Comparison of ENCODE assay signal across 1 cellular context in the genomic region with DNA sequence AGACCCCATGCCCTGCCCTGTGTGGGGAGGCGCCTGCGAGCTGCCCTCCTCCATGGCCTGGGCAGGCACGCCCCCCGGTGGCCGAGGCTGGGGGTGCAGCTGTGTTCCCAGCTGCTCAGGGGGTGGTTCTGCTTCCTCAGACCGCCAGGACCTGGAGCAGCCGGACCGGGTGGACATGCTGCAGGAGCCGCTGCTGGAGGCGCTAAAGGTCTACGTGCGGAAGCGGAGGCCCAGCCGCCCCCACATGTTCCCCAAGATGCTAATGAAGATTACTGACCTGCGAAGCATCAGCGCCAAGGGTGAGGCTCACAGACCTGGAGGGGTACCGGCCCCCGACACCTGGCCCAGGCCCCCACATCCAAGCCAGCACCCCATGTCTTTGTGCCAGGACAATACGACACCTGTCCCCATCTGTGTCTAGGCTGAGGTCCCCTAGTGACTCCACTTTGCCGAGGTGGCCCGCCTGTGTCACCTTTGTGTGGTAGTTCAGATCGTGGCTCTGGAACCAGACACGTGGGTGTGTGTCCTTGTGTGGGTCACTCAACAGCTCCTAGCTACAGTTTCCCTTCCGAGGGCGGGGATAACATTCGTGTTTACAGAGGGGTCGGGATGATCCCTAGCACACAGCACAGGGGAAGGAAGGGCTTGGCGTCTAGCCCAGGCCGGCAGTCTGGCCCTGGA.
TF ChIP-seq lines count a peak whose summit lies in the region.

No MANE protein-coding gene starts in this region.

TF ChIP-seq in HepG2, 621 proteins besides CTCF, POLR2A, EP300 and RAD21 (continued from another document and continues in another):
- TF ChIP-seq CBX2 (IDR thresholded peaks at IDR 0.05; ENCODE audit: low read depth, low read length) (no peak), CBX2 (CRISPR knock-in tag; IDR thresholded peaks at IDR 0.05; ENCODE audit: low read depth) (no peak), PRMT3 (CRISPR knock-in tag; IDR thresholded peaks at IDR 0.05; ENCODE audit: borderline replicate concordance, low read depth) (no peak), MLLT10 (CRISPR knock-in tag; IDR thresholded peaks at IDR 0.05) (no peak), MAF1 (CRISPR knock-in tag; IDR thresholded peaks at IDR 0.05; ENCODE audit: borderline replicate concordance) (no peak), SYNCRIP (IDR thresholded peaks at IDR 0.05; ENCODE audit: insufficient read depth, low read depth, low read length) (no peak), ZNF790 (CRISPR knock-in tag; IDR thresholded peaks at IDR 0.05; ENCODE audit: borderline replicate concordance) (no peak), JUND (CRISPR knock-in tag; IDR thresholded peaks at IDR 0.05) (no peak), TRIM24 (CRISPR knock-in tag; IDR thresholded peaks at IDR 0.05) (no peak), CHD2 (IDR thresholded peaks at IDR 0.05; ENCODE audit: low read depth, low read length) (peak; percentile 48; the same call in 1 of the 2 replicates), PHF8 (CRISPR knock-in tag; IDR thresholded peaks at IDR 0.05) (0 out of 2 replicates have a peak, but pooled peaks have one; percentile 30), ZNF317 (CRISPR knock-in tag; IDR thresholded peaks at IDR 0.05) (no peak), NR1H2 (CRISPR knock-in tag; IDR thresholded peaks at IDR 0.05; ENCODE audit: borderline replicate concordance, low read depth) (no peak), RERE (CRISPR knock-in tag; IDR thresholded peaks at IDR 0.05; ENCODE audit: low read depth) (no peak), NR3C1 (CRISPR knock-in tag; IDR thresholded peaks at IDR 0.05) (no peak), PTBP1 (IDR thresholded peaks at IDR 0.05; ENCODE audit: low read depth, low read length, poor library complexity, severe bottlenecking) (peak; percentile 56), SIN3A (IDR thresholded peaks at IDR 0.05; ENCODE audit: borderline replicate concordance, low read depth, low read length) (no peak), KDM4B (CRISPR knock-in tag; IDR thresholded peaks at IDR 0.05) (peak; percentile 73; the same call in 1 of the 2 replicates), ZNF441 (CRISPR knock-in tag; IDR thresholded peaks at IDR 0.05; ENCODE audit: borderline replicate concordance) (0 out of 2 replicates have a peak, but pooled peaks have one; percentile 29), ATF1 (CRISPR knock-in tag; IDR thresholded peaks at IDR 0.05) (no peak), DNMT3B (CRISPR knock-in tag; conservative IDR thresholded peaks at IDR 0.05) (no peak), ZNF792 (CRISPR knock-in tag; IDR thresholded peaks at IDR 0.05) (no peak), ARNT2 (CRISPR knock-in tag; IDR thresholded peaks at IDR 0.05; ENCODE audit: low read depth) (no peak; the same call in 1 of the 2 replicates), ZKSCAN1 (IDR thresholded peaks at IDR 0.05; ENCODE audit: low read length) (no peak), SAP130 (CRISPR knock-in tag; IDR thresholded peaks at IDR 0.05; ENCODE audit: low read depth) (peak; percentile 50; the same call in 1 of the 2 replicates), CREM (IDR thresholded peaks at IDR 0.05) (no peak), CREM (CRISPR knock-in tag; IDR thresholded peaks at IDR 0.05) (no peak), ZNF34 (CRISPR knock-in tag; IDR thresholded peaks at IDR 0.05; ENCODE audit: borderline replicate concordance) (peak; percentile 94; the same call in 1 of the 2 replicates), PHF20 (CRISPR knock-in tag; IDR thresholded peaks at IDR 0.05) (no peak), ZNF407 (CRISPR knock-in tag; IDR thresholded peaks at IDR 0.05; ENCODE audit: not compliant biosample characterization) (no peak)
- TF ChIP-seq, protein P1, sequence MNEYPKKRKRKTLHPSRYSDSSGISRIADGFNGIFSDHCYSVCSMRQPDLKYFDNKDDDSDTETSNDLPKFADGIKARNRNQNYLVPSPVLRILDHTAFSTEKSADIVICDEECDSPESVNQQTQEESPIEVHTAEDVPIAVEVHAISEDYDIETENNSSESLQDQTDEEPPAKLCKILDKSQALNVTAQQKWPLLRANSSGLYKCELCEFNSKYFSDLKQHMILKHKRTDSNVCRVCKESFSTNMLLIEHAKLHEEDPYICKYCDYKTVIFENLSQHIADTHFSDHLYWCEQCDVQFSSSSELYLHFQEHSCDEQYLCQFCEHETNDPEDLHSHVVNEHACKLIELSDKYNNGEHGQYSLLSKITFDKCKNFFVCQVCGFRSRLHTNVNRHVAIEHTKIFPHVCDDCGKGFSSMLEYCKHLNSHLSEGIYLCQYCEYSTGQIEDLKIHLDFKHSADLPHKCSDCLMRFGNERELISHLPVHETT (CRISPR knock-in tag; conservative IDR thresholded peaks at IDR 0.05) = no peak
- TF ChIP-seq, protein P2, sequence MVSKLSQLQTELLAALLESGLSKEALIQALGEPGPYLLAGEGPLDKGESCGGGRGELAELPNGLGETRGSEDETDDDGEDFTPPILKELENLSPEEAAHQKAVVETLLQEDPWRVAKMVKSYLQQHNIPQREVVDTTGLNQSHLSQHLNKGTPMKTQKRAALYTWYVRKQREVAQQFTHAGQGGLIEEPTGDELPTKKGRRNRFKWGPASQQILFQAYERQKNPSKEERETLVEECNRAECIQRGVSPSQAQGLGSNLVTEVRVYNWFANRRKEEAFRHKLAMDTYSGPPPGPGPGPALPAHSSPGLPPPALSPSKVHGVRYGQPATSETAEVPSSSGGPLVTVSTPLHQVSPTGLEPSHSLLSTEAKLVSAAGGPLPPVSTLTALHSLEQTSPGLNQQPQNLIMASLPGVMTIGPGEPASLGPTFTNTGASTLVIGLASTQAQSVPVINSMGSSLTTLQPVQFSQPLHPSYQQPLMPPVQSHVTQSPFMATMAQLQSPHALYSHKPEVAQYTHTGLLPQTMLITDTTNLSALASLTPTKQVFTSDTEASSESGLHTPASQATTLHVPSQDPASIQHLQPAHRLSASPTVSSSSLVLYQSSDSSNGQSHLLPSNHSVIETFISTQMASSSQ (IDR thresholded peaks at IDR 0.05; ENCODE audit: low read depth) = no peak
- TF ChIP-seq, protein P2 (CRISPR knock-in tag; IDR thresholded peaks at IDR 0.05; ENCODE audit: borderline replicate concordance) = 0 out of 2 replicates have a peak, but pooled peaks have one; percentile 16
